10 cellular contexts compared by ENCODE assay signal in the genomic region with DNA sequence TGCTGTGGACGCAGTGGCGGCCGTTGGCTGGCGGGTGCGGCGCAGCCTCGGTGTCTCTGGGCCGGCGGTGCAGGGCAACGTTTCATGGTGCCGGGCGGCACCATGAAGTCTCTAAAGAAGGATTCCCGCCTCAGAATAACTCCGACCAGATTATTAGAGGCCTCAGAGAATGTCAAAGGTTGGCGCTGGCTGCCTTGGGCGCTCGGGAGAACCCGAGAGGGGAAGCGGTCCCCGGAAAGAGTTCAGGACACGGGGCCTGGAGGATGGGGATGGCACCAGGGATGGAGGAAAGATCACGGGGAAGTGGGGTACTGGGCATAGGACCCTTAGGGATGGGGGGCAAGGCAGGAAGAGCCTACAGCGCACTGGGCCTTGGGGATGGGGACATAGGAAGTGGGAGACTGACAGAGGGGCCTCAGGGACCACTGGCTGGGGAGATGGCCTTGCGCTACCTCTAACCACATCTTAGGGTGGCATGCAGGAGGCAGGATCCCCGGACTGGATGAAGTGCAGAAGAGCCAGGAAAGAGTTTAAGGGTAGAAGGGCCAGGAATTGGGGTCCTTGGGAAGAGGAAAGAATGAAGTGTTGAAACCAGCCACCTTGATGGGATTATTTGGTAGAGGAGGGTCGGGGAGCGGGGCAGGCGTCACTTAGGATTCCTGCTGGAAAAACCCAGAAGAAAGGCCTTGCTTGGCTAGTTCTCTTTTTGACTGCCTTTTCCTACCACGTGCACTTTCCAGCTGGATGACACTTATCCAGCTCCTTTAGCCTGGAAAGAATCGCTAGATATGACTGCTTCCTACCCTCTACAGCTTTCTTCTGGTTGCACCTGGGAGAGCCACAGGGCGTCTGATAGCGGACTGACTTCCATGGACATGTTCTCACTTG. TPM values are rescaled to one million over a fixed set of nuclear protein-coding genes. Genes with fewer than 3 reads are reported as not detected.
A peak's percentile ranks its signal among the peaks of the same experiment; 100 is the strongest.
DNase-seq lines count a peak whose midpoint lies in the region; ATAC-seq and TF ChIP-seq lines count a peak whose summit lies in the region.
"Had no signal": no experiment of that assay in that cellular context is flagged by ENCODE, and none has a peak within 500 bp of the region (broad histone marks: within the 10 kb centered on the region; RNA-seq: fewer than 3 reads in every experiment).

No MANE protein-coding gene starts in this region.

- H3K27me3 Mint-ChIP-seq in immature natural killer cell (ENCODE audit: low read depth in 3 of 3), result peaks cover 0 to 2% (median 2%) of the 10 kb centered on the region in 3 donors

- H3K36me3 ChIP-seq in adipocyte (ENCODE audit: control insufficient read depth, insufficient read depth, low read length, severe bottlenecking) (no peaks in the 10 kb centered on the region), stomach (no peaks in the 10 kb centered on the region)

- TF ChIP-seq POLR2A in stomach (IDR thresholded peaks at IDR 0.05), result no peak

- no peaks in the 10 kb centered on the region for H3K36me3 Mint-ChIP-seq in immature natural killer cell

- no peak for ATAC-seq in GM21576 (IDR thresholded peaks at IDR 0.05; ENCODE audit: unreplicated experiment)

- peak overlapping the region; percentile 77 to 95 (median 90) for H3K27ac Mint-ChIP-seq in immature natural killer cell

- TF ChIP-seq EP300 in stomach (IDR thresholded peaks at IDR 0.05), result no peak

- H3K4me1 ChIP-seq in adipocyte (ENCODE audit: control insufficient read depth, insufficient read depth, low read length), result peaks cover 27% of the 10 kb centered on the region
- H3K4me1 ChIP-seq in stomach, result peaks cover 11 to 37% (median 21%) of the 10 kb centered on the region in 4 donors

- H3K4me3 ChIP-seq in adipocyte (ENCODE audit: low read length) (peak overlapping the region; percentile 79), stomach (peak overlapping the region; percentile 57 to 63 (median 60))

- H3K4me3 Mint-ChIP-seq in immature natural killer cell, result peak overlapping the region; percentile 80 to 94 (median 88)

- H3K9me3 ChIP-seq in adipocyte (ENCODE audit: control insufficient read depth, low read length) (no peaks in the 10 kb centered on the region), stomach (no peaks in the 10 kb centered on the region)

- DNase-seq in DMS53 (lab: John Stamatoyannopoulos, UW), result peak; percentile 40
- no peak for DNase-seq in DMS53 treated with DMSO at 0.1 percent for 48 hours (lab: John Stamatoyannopoulos, UW; ENCODE audit: unreplicated experiment)
- DNase-seq in adipocyte (ENCODE audit: low read depth), result no peak
- no peak for DNase-seq in immature natural killer cell
- no peak for DNase-seq in stomach
- no peak for DNase-seq in dedifferentiated amniotic fluid mesenchymal stem cell (ENCODE audit: extremely low spot score)
- no peak for DNase-seq in inferior parietal cortex (ENCODE audit: extremely low spot score)

- intact Hi-C loops in stomach (cut with DNase I; ENCODE audit: low total_unique reads), result no loop called here

- H3K4me1 Mint-ChIP-seq in immature natural killer cell, result peaks cover 19 to 21% of the 10 kb centered on the region in 2 donors

- no peaks in the 10 kb centered on the region for H3K9me3 Mint-ChIP-seq in immature natural killer cell

- 25 to 41% (median 35%) methylated on average over 24 to 32 of the region's 32 CpGs for WGBS in stomach, 5 donors

- H3K9ac ChIP-seq in adipocyte (ENCODE audit: low read length), result peak overlapping the region; percentile 66
- H3K9ac ChIP-seq: KMS-11 had no signal

- peak in 1 of 7 experiments; percentile 20 for TF ChIP-seq CTCF in stomach (IDR thresholded peaks at IDR 0.05)

- H3K27me3 ChIP-seq in adipocyte (replicated peaks; ENCODE audit: control insufficient read depth, insufficient read depth, low read length), result no peaks in the 10 kb centered on the region
- no peaks in the 10 kb centered on the region for H3K27me3 ChIP-seq in stomach

- H3K27ac ChIP-seq in stomach, result peak overlapping the region; percentile 37 to 89 (median 75)
- H3K27ac ChIP-seq: KMS-11 had no signal

RNA-seq across cellular contexts. Expression of gene MYCBPAP, which starts 0.6 kb away (rescaled TPM):
- polyA plus RNA-seq in immature natural killer cell, result under 1 TPM in 1 of 3 donors, not detected in 2; 1.00 TPM
- total RNA-seq in stomach, result 1 to 10 TPM in 3 of 5 donors, not detected in 2; 1.1 to 2.7 (median 2.6) TPM
- polyA plus RNA-seq in stomach, result under 1 TPM in 2 of 3 donors, not detected in 1; 0.25 to 0.31 TPM

RNA-seq across cellular contexts. Expression of gene EPN3, which starts 23.7 kb away (rescaled TPM):
- not detected for polyA plus RNA-seq in immature natural killer cell
- total RNA-seq in stomach, result 100 to 1,000 TPM in 2 of 5 donors, 10 to 100 TPM in 2, 1 to 10 TPM in 1; 6.4 to 117 (median 49.5) TPM
- 10 to 100 TPM; 25.9 to 76.3 (median 40.6) TPM for polyA plus RNA-seq in stomach

RNA-seq across cellular contexts. Expression of gene RSAD1, which starts 30.2 kb away (rescaled TPM):
- polyA plus RNA-seq in immature natural killer cell (10 to 100 TPM; 50.5 to 54.2 (median 54.1) TPM), stomach (10 to 100 TPM; 23.9 to 29.4 (median 28.7) TPM)
- 10 to 100 TPM; 18.7 to 54.8 (median 22.0) TPM for total RNA-seq in stomach

RNA-seq across cellular contexts. Expression of gene SPATA20, which starts 38.2 kb away (rescaled TPM):
- 10 to 100 TPM in 1 of 3 donors, 1 to 10 TPM in 2; 9.8 to 23.0 (median 9.9) TPM for polyA plus RNA-seq in immature natural killer cell
- 1,000 to 10,000 TPM in 1 of 5 donors, 100 to 1,000 TPM in 3, 10 to 100 TPM in 1; 45.0 to 1,214 (median 194) TPM for total RNA-seq in stomach
- 10 to 100 TPM; 24.8 to 58.6 (median 40.6) TPM for polyA plus RNA-seq in stomach

RNA-seq across cellular contexts. Expression of gene CHAD, which starts 40.1 kb away (rescaled TPM):
- polyA plus RNA-seq in immature natural killer cell (not detected), stomach (1 to 10 TPM; 2.6 to 8.5 (median 4.9) TPM)
- total RNA-seq in stomach, result 10 to 100 TPM in 2 of 5 donors, under 1 TPM in 2, not detected in 1; 0.45 to 12.0 (median 6.0) TPM
- total RNA-seq: glomerular endothelial cell had no signal

Comparison
In these comparisons a context has a peak if more than half of its experiments do, and no peak if none do; other contexts are left out.
1. RNA of gene EPN3, which starts 23.7 kb away (polyA plus RNA-seq): 25.9 to 76.3 TPM in stomach; not detected in immature natural killer cell; every median in the first group is over 10 times any median in the second.